Comparison of ENCODE assay signal across 8 cellular contexts in the genomic region with DNA sequence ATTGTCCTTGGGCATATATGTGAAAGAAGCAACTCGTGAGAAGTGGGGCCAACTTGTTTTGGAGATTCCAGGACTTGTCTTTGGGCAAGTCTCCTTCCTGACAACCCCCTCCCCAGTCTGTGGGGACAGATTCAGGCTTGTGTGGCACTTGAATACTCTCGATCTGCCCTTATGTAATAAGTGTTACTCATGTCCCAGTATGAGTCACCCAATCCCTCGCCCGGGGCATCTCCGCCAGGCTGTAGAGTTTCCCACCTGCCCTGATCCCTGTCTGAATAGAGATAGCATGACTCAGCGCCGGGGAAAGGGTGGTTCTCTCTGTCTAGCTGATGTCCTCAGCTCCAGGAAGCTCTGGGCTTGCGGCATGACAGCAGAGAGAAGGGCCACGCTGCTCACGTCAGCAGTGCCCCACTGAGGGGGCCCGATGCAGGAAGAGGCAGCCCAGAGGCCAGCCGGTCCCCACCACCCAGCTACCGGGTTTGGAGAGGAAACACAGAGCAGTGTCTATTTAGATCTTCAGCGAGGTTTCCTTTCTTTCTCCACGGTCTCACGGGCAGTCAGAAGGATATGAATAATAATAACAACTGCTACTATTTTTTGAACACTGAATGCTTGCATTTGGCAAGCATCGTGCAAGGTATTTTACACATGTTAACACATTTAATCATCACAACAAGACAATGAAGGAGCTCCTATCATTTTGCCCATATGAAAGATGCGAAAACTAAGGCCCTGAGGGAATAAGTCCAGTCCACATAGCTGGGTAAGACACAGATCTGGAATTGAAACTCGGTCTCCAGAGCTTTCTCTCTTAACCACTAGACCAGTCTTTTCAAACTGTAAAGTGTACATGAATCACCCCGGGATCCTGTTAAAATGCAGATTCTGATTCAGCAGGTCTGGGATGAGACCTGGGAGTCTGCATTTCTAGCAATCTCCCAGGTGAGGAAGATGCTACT.
DNase-seq lines count a peak whose midpoint lies in the region; ATAC-seq and TF ChIP-seq lines count a peak whose summit lies in the region.

No MANE protein-coding gene starts in this region.

- WGBS in right lobe of liver (ENCODE audit: insufficient coverage, low coverage, low lambda C conversion rate, missing lambda C conversion rate) = 49% methylated on average over 16 of the region's 20 CpGs

- no peaks in the 10 kb centered on the region for H3K9me3 ChIP-seq in right lobe of liver

- H3K4me1 ChIP-seq in right lobe of liver = no peaks in the 10 kb centered on the region

- H3K27me3 ChIP-seq in right lobe of liver = no peaks in the 10 kb centered on the region

- no peaks in the 10 kb centered on the region for H3K36me3 ChIP-seq in right lobe of liver

- H3K27ac ChIP-seq in right lobe of liver = no peak overlapping the region

- TF ChIP-seq CTCF in cardiac fibroblast (IDR thresholded peaks at IDR 0.05; ENCODE audit: low read depth, low read length) (no peak), right lobe of liver (IDR thresholded peaks at IDR 0.05) (no peak)

- H3K4me3 ChIP-seq in cardiac fibroblast (replicated peaks in 1 of 2; ENCODE audit: low read depth in 2 of 2, low read length in 2 of 2) = peak overlapping the region in 1 of 2 donors; percentile 6
- H3K4me3 ChIP-seq in right lobe of liver = no peak overlapping the region

- no peak for TF ChIP-seq POLR2A in right lobe of liver (IDR thresholded peaks at IDR 0.05)

- intact Hi-C loops in right lobe of liver (cut with DNase I) = no loop called here

- ATAC-seq in right lobe of liver = peak; percentile 67 to 94 (median 76)

- DNase-seq in activated naive CD4-positive, alpha-beta T cell treated with Interleukin-2 at 50 U/mL for 16 hours = peak; percentile 54
- no peak for DNase-seq in activated naive CD4-positive, alpha-beta T cell (lab: John Stamatoyannopoulos, UW)
- DNase-seq in HK-2 (ENCODE audit: unreplicated experiment) (peak; percentile 90), UCSD-AML1 (lab: John Stamatoyannopoulos, UW; ENCODE audit: unreplicated experiment) (peak; percentile 10), cardiac fibroblast (ENCODE audit: low read depth in 2 of 2) (peak; percentile 33 to 94), right lobe of liver (peak; percentile 47 to 56 (median 55)), inferior parietal cortex (ENCODE audit: extremely low spot score) (no peak)
- peak; percentile 30 to 36 for DNase-seq in stimulated activated CD8-positive, alpha-beta memory T cell treated with anti-CD3 and anti-CD28 coated beads, Interleukin-2, amount 100 ng/mL, for 48 hours (ENCODE audit: low read depth in 2 of 2)

Comparison
In these comparisons a context has a peak if more than half of its experiments do, and no peak if none do; other contexts are left out.
1. DNase-seq: peak in activated naive CD4-positive, alpha-beta T cell treated with Interleukin-2 at 50 U/mL for 16 hours (single experiment), HK-2 (single experiment), UCSD-AML1 (single experiment), cardiac fibroblast (2 of 2), right lobe of liver (3 of 3) and stimulated activated CD8-positive, alpha-beta memory T cell treated with anti-CD3 and anti-CD28 coated beads, Interleukin-2, amount 100 ng/mL, for 48 hours (2 of 2); none in activated naive CD4-positive, alpha-beta T cell (0 of 4) and inferior parietal cortex (single experiment).